9 cellular contexts compared by ENCODE assay signal in the genomic region with DNA sequence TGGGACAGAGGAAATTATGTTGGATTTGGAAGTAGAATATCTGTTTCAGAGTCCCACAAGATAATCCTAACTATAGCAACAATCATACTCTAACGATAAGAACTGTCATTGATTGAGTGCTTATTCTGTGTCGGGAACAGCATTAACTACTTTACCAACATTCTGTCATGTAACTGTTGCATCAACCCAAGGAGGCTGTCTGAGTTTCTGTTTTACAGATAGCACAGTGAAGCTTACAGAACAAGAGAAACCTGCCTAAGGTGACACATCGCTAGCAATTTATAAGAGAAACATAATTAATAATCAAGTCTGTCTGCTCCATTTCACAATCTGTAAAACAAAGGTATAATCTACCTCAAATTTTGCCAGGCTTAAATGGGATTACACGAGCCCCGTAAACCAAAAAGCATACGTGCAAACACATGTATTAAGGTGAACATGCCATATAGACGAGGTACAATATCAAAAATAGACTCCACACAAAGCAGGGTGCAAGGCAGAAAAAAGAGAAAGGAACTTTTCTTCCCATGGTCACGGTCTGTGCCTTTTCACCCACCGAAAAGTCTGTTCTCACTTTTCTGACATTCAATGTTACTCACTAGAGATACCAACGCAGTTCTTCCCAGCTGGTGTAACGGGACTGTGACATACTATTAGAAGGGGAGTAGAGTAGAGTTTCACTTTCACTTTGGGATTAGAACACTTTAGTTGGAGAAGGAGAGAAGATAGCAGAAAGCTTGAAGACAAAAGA. TPM values are rescaled to one million over a fixed set of nuclear protein-coding genes. Genes with fewer than 3 reads are reported as not detected.
A peak's percentile ranks its signal among the peaks of the same experiment; 100 is the strongest.
DNase-seq lines count a peak whose midpoint lies in the region; ATAC-seq and TF ChIP-seq lines count a peak whose summit lies in the region.
"Had no signal": no experiment of that assay in that cellular context is flagged by ENCODE, and none has a peak within 500 bp of the region (broad histone marks: within the 10 kb centered on the region; RNA-seq: fewer than 3 reads in every experiment).

No MANE protein-coding gene starts in this region.

- POLR2A ChIA-PET in T-cell (lab: Charles Lee), result no interaction called here

- H3K27me3 Mint-ChIP-seq in T-cell, result no peaks in the 10 kb centered on the region

- CTCF ChIA-PET in T-cell (lab: Charles Lee), result no interaction called here

- no peaks in the 10 kb centered on the region for H3K36me3 ChIP-seq in right atrium auricular region
- no peaks in the 10 kb centered on the region for H3K36me3 ChIP-seq in stomach smooth muscle (ENCODE audit: control insufficient read depth in 2 of 2, insufficient read depth in 2 of 2, low read length in 2 of 2)

- peaks cover 0 to 4% (median 0%) of the 10 kb centered on the region in 3 donors for H3K9me3 Mint-ChIP-seq in T-cell

- TF ChIP-seq CTCF in right atrium auricular region (IDR thresholded peaks at IDR 0.05), result no peak

- no peaks in the 10 kb centered on the region for H3K27me3 ChIP-seq in right atrium auricular region
- H3K27me3 ChIP-seq in stomach smooth muscle (ENCODE audit: control insufficient read depth in 1 of 2, insufficient read depth in 2 of 2, low read length in 2 of 2), result no peaks in the 10 kb centered on the region

- H3K9ac ChIP-seq in stomach smooth muscle (ENCODE audit: low read length in 2 of 2), result peak overlapping the region; percentile 58 to 72

- H3K4me3 Mint-ChIP-seq in T-cell, result peak overlapping the region; percentile 62 to 74 (median 63)

- H3K4me1 ChIP-seq in right atrium auricular region (peaks cover 0 to 28% of the 10 kb centered on the region in 2 donors), stomach smooth muscle (ENCODE audit: control insufficient read depth, insufficient read depth, low read length) (peaks cover 8% of the 10 kb centered on the region)

- DNase-seq in NCI-H2029 (lab: John Stamatoyannopoulos, UW) (peak; percentile 8), NCI-H2029 treated with DMSO at 0.1 percent for 48 hours (lab: John Stamatoyannopoulos, UW) (no peak), T-cell (no peak), right atrium auricular region (ENCODE audit: low spot score) (no peak)

- no peaks in the 10 kb centered on the region for H3K36me3 Mint-ChIP-seq in T-cell

- H3K27ac Mint-ChIP-seq in T-cell, result peak overlapping the region in 1 of 2 donors; percentile 53

- no peaks in the 10 kb centered on the region for H3K9me3 ChIP-seq in right atrium auricular region
- no peaks in the 10 kb centered on the region for H3K9me3 ChIP-seq in stomach smooth muscle (ENCODE audit: control insufficient read depth in 2 of 2, low read length in 2 of 2)

- H3K27ac ChIP-seq in right atrium auricular region, result peak overlapping the region; percentile 73 to 78
- H3K27ac ChIP-seq in stomach smooth muscle (ENCODE audit: low read length), result peak overlapping the region; percentile 13
- H3K27ac ChIP-seq: C4-2B had no signal

- peaks cover 13 to 21% (median 19%) of the 10 kb centered on the region in 3 donors for H3K4me1 Mint-ChIP-seq in T-cell

- H3K4me3 ChIP-seq in right atrium auricular region (peak overlapping the region; percentile 37 to 42), stomach smooth muscle (ENCODE audit: low read length in 2 of 2) (peak overlapping the region; percentile 63 to 76)

- peak in 1 of 4 experiments; percentile 62 for ATAC-seq in T-cell (replicated peaks in 1 of 4)
- no peak for ATAC-seq in GM21737 (IDR thresholded peaks at IDR 0.05; ENCODE audit: unreplicated experiment)
- ATAC-seq in GM21367 (IDR thresholded peaks at IDR 0.05; ENCODE audit: unreplicated experiment), result no peak
- no peak for ATAC-seq in HG03097 (IDR thresholded peaks at IDR 0.05; ENCODE audit: low FRiP score, unreplicated experiment)

RNA-seq across cellular contexts. Expression of a gene that starts 37.2 kb away (rescaled TPM):
- total RNA-seq in T-cell, result under 1 TPM; 0.09 to 0.35 (median 0.13) TPM
- total RNA-seq in right atrium auricular region, result 100 to 1,000 TPM; 493 to 738 TPM

Comparison
In these comparisons a context has a peak if more than half of its experiments do, and no peak if none do; other contexts are left out.
1. RNA of a gene that starts 37.2 kb away (total RNA-seq): 493 to 738 TPM in right atrium auricular region; 0.09 to 0.35 TPM in T-cell; every median in the first group is over 100 times any median in the second.